In genomic region chr17:57879437-57880085, GRCh38 we compare ENCODE assay signal across 9 cellular contexts. TPM values are rescaled to one million over a fixed set of nuclear protein-coding genes. Genes with fewer than 3 reads are reported as not detected.
A peak's percentile ranks its signal among the peaks of the same experiment; 100 is the strongest.
DNase-seq lines count a peak whose midpoint lies in the region; ATAC-seq and TF ChIP-seq lines count a peak whose summit lies in the region.
"Had no signal": no experiment of that assay in that cellular context is flagged by ENCODE, and none has a peak within 500 bp of the region (broad histone marks: within the 10 kb centered on the region; RNA-seq: fewer than 3 reads in every experiment).

No MANE protein-coding gene starts in this region.

- WGBS in esophagus squamous epithelium, 2 donors, result 60 to 61% methylated on average over 6 to 10 of the region's 12 CpGs
- 60 to 74% methylated on average over 12 of the region's 12 CpGs for WGBS in sigmoid colon, 2 donors

- TF ChIP-seq CTCF in esophagus squamous epithelium (IDR thresholded peaks at IDR 0.05) (no peak), sigmoid colon (IDR thresholded peaks at IDR 0.05) (no peak), lower lobe of right lung (IDR thresholded peaks at IDR 0.05) (no peak)

- peaks cover 19 to 68% (median 46%) of the 10 kb centered on the region in 3 donors for H3K4me1 ChIP-seq in esophagus squamous epithelium
- peaks cover 0 to 80% (median 76%) of the 10 kb centered on the region in 4 donors for H3K4me1 ChIP-seq in sigmoid colon
- peaks cover 44% of the 10 kb centered on the region for H3K4me1 ChIP-seq in lower lobe of right lung

- H3K9me3 ChIP-seq in esophagus squamous epithelium (no peaks in the 10 kb centered on the region), sigmoid colon (no peaks in the 10 kb centered on the region), lower lobe of right lung (no peaks in the 10 kb centered on the region)

- H3K36me3 ChIP-seq in esophagus squamous epithelium (peaks cover under 1 to 91% (median 3%) of the 10 kb centered on the region in 3 donors), sigmoid colon (peaks cover 8 to 43% (median 13%) of the 10 kb centered on the region in 4 donors), lower lobe of right lung (peaks cover 52% of the 10 kb centered on the region)

- intact Hi-C loops in esophagus squamous epithelium (cut with DNase I), result no loop called here
- intact Hi-C loops in sigmoid colon (cut with DNase I), result no loop called here
- intact Hi-C loops in Right ventricle myocardium superior (cut with DNase I), result no loop called here
- intact Hi-C loops in lower lobe of right lung (cut with DNase I), result no loop called here

- H3K4me3 ChIP-seq in esophagus squamous epithelium (no peak overlapping the region), sigmoid colon (no peak overlapping the region), lower lobe of right lung (no peak overlapping the region)

- TF ChIP-seq POLR2A in esophagus squamous epithelium (IDR thresholded peaks at IDR 0.05) (no peak), sigmoid colon (IDR thresholded peaks at IDR 0.05) (no peak)

- peak overlapping the region; percentile 13 to 78 (median 56) for H3K27ac ChIP-seq in esophagus squamous epithelium
- peak overlapping the region; percentile 87 to 97 (median 94) for H3K27ac ChIP-seq in sigmoid colon
- no peak overlapping the region for H3K27ac ChIP-seq in lower lobe of right lung

- ATAC-seq in Right ventricle myocardium superior (ENCODE audit: poor library complexity), result no peak
- ATAC-seq in lower lobe of right lung, result no peak
- no peak for ATAC-seq in HG03457 (IDR thresholded peaks at IDR 0.05; ENCODE audit: unreplicated experiment)

- TF ChIP-seq EP300 in sigmoid colon (IDR thresholded peaks at IDR 0.05), result no peak

- no peaks in the 10 kb centered on the region for H3K27me3 ChIP-seq in esophagus squamous epithelium
- H3K27me3 ChIP-seq in sigmoid colon, result no peaks in the 10 kb centered on the region
- H3K27me3 ChIP-seq in lower lobe of right lung (ENCODE audit: low read depth), result no peaks in the 10 kb centered on the region

- DNase-seq in Daoy (ENCODE audit: low read depth) (peak; percentile 45), NCI-H524 (lab: John Stamatoyannopoulos, UW) (peak; percentile 73 to 92), esophagus squamous epithelium (lab: John Stamatoyannopoulos, UW) (no peak), sigmoid colon (no peak), Right ventricle myocardium superior (no peak), SW 1271 (lab: John Stamatoyannopoulos, UW) (no peak), lower lobe of right lung (no peak)
- DNase-seq: activated gamma-delta T cell had no signal

RNA-seq across cellular contexts. Expression of gene MRPS23, which starts 29.7 kb away (rescaled TPM):
- total RNA-seq in Daoy (2014; rRNA removed; shearing (Covaris generic)), result 34.0 and 51.2 TPM in 2 replicates
- 10 to 100 TPM in 3 of 4 donors, 1 to 10 TPM in 1; 9.9 to 25.2 (median 20.8) TPM for total RNA-seq in esophagus squamous epithelium
- total RNA-seq in sigmoid colon, result 10 to 100 TPM in 3 of 4 donors, 1 to 10 TPM in 1; 9.5 to 15.1 (median 13.3) TPM
- 10 to 100 TPM; 16.6 to 43.9 (median 17.4) TPM for polyA plus RNA-seq in sigmoid colon
- 89.8 TPM for total RNA-seq in Right ventricle myocardium superior
- 35.4 TPM for total RNA-seq in lower lobe of right lung

Comparison
In these comparisons a context has a peak if more than half of its experiments do, and no peak if none do; other contexts are left out.
1. DNase-seq: peak in Daoy (single experiment) and NCI-H524 (2 of 2); none in esophagus squamous epithelium (single experiment), sigmoid colon (single experiment), Right ventricle myocardium superior (single experiment), SW 1271 (0 of 2) and lower lobe of right lung (single experiment).